Comparison of ENCODE assay signal across 10 cellular contexts in genomic region chr4:76305033-76305687, GRCh38. TPM values are rescaled to one million over a fixed set of nuclear protein-coding genes. Genes with fewer than 3 reads are reported as not detected.
DNase-seq lines count a peak whose midpoint lies in the region; FAIRE-seq and TF ChIP-seq lines count a peak whose summit lies in the region.
"Had no signal": no experiment of that assay in that cellular context is flagged by ENCODE, and none has a peak within 500 bp of the region (broad histone marks: within the 10 kb centered on the region; RNA-seq: fewer than 3 reads in every experiment).

No MANE protein-coding gene starts in this region.

- CTCF ChIA-PET in Calu3 (lab: Charles Lee) = interaction anchor here (0.9 to 2.5 kb wide), 3 partner anchors 12 to 125 kb away, joined by 3 to 16 read pairs (median 4); no protein-coding TSS in a partner anchor

- FAIRE-seq in urothelium cell line (lab: Jason Lieb, UNC) = no peak
- FAIRE-seq: GM18507, TTC549 had no signal

- H3K36me3 Mint-ChIP-seq in Calu3 (ENCODE audit: insufficient read depth, unreplicated experiment) (peaks cover 24% of the 10 kb centered on the region), endothelial cell (ENCODE audit: low read depth, unreplicated experiment) (peaks cover 8% of the 10 kb centered on the region), progenitor cell of endocrine pancreas (ENCODE audit: insufficient read depth) (peaks cover 4% of the 10 kb centered on the region)

- intact Hi-C loops in Calu3 (cut with micrococcal nuclease; ENCODE audit: unreplicated experiment) = loop anchor here (5.0 kb wide), 1 partner anchor 128 kb away; no protein-coding TSS in a partner anchor

- no TSS peak for BruUV-seq in Calu3 (replicated peaks; lab: Mats Ljungman, UMichigan)

- H3K4me3 Mint-ChIP-seq in Calu3 (ENCODE audit: low read depth, unreplicated experiment) = peak overlapping the region; percentile 91
- peak overlapping the region; percentile 83 for H3K4me3 Mint-ChIP-seq in endothelial cell (ENCODE audit: unreplicated experiment)
- H3K4me3 Mint-ChIP-seq in progenitor cell of endocrine pancreas (ENCODE audit: low read depth) = peak overlapping the region; percentile 87

- peaks cover 54% of the 10 kb centered on the region for H3K4me1 Mint-ChIP-seq in Calu3 (ENCODE audit: low read depth, unreplicated experiment)
- peaks cover 33% of the 10 kb centered on the region for H3K4me1 Mint-ChIP-seq in endothelial cell (ENCODE audit: unreplicated experiment)
- H3K4me1 Mint-ChIP-seq in progenitor cell of endocrine pancreas (ENCODE audit: low read depth) = peaks cover 23% of the 10 kb centered on the region

- H3K9me3 Mint-ChIP-seq in Calu3 (ENCODE audit: low read depth, unreplicated experiment) (no peaks in the 10 kb centered on the region), endothelial cell (ENCODE audit: unreplicated experiment) (no peaks in the 10 kb centered on the region), progenitor cell of endocrine pancreas (ENCODE audit: low read depth) (no peaks in the 10 kb centered on the region)

- TF ChIP-seq CTCF in Calu3 (IDR thresholded peaks at IDR 0.05; ENCODE audit: unreplicated experiment) = no peak
- TF ChIP-seq CTCF in endothelial cell (IDR thresholded peaks at IDR 0.05; ENCODE audit: unreplicated experiment) = no peak
- no peak for TF ChIP-seq CTCF in progenitor cell of endocrine pancreas (IDR thresholded peaks at IDR 0.05; ENCODE audit: unreplicated experiment)

- DNase-seq in Calu3 (no peak), RPMI8226 (peak; percentile 26), endothelial cell (ENCODE audit: low spot score) (no peak), progenitor cell of endocrine pancreas (ENCODE audit: low spot score, unreplicated experiment) (no peak), NAMALWA (ENCODE audit: low spot score) (no peak), NCI-H146 treated with DMSO at 0.1 percent for 48 hours (lab: John Stamatoyannopoulos, UW; ENCODE audit: unreplicated experiment) (no peak), GM03348 (ENCODE audit: low spot score) (no peak), urothelium cell line (ENCODE audit: low spot score) (no peak)

- H3K27me3 Mint-ChIP-seq in Calu3 (ENCODE audit: unreplicated experiment) (no peaks in the 10 kb centered on the region), endothelial cell (ENCODE audit: unreplicated experiment) (peaks cover 6% of the 10 kb centered on the region), progenitor cell of endocrine pancreas (peaks cover 7% of the 10 kb centered on the region)

- H3K27ac Mint-ChIP-seq in Calu3 (ENCODE audit: unreplicated experiment) (no peak overlapping the region), endothelial cell (ENCODE audit: unreplicated experiment) (no peak overlapping the region), progenitor cell of endocrine pancreas (peak overlapping the region; percentile 57)

RNA-seq across cellular contexts. Expression of gene STBD1, which starts 1.4 kb away (rescaled TPM):
- total RNA-seq in Calu3 (2022) (3.2 and 5.0 TPM in 2 replicates), endothelial cell (ENCODE audit: unreplicated experiment) (1.8 TPM), progenitor cell of endocrine pancreas (1.9 TPM in 2 replicates)

RNA-seq across cellular contexts. Expression of gene FAM47E, which starts 53.6 kb away (rescaled TPM):
- total RNA-seq in Calu3 (2022) = 0.57 and 1.1 TPM in 2 replicates
- 1.1 TPM for total RNA-seq in endothelial cell (ENCODE audit: unreplicated experiment)
- total RNA-seq in progenitor cell of endocrine pancreas = 3.4 and 4.0 TPM in 2 replicates
